Comparison of ENCODE assay signal across 9 cellular contexts in the genomic region with DNA sequence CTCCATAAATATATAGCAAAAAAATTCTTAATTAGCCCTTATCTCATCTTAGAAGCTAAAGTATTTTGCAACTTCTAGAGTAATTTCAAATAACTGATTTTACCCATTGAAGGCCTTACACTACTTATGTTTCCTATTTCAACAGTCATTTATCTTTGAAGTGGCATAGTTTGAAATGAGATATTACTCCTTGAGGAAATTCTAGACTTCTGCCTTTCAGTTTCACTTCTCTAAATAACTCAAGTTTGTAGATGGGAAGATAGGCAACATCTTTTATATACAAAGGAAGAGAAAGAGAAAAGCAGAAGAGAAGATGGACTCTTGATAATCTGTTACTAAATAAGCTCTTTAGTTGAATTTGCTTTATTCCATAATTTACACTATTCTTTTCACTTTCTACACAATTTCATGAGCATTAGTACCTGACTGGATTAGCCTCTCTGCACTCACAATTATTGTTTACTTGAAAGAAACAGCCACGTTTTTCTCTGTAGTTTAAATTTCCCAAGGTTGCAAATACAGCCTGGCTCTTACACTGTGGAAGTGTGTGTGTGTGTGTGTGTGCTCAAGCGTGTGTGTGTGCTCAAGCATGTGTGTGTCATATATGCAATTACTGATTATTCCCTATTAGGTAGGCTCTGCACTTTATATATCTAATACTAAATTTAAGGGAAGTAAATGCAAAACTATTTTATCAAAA.
DNase-seq lines count a peak whose midpoint lies in the region; ATAC-seq and TF ChIP-seq lines count a peak whose summit lies in the region.
"Had no signal": no experiment of that assay in that cellular context is flagged by ENCODE, and none has a peak within 500 bp of the region (broad histone marks: within the 10 kb centered on the region; RNA-seq: fewer than 3 reads in every experiment).

No MANE protein-coding gene starts in this region.

- H3K27me3 ChIP-seq in OCI-LY1 (ENCODE audit: insufficient read depth, low read length) (no peaks in the 10 kb centered on the region), PC-3 (ENCODE audit: low read length) (no peaks in the 10 kb centered on the region)

- TF ChIP-seq CTCF in OCI-LY1 (IDR thresholded peaks at IDR 0.05; ENCODE audit: low read length), result no peak
- no peak for TF ChIP-seq CTCF in PC-3 (conservative IDR thresholded peaks at IDR 0.05; ENCODE audit: low read depth, low read length)

- intact Hi-C loops in PC-3 (cut with micrococcal nuclease), result no loop called here

- DNase-seq in activated CD4-positive, alpha-beta T cell treated with anti-CD3 and anti-CD28 coated beads, Interleukin-2, amount 10 ng/mL, durations not matched to agents 7 days and 5 days, result no peak
- DNase-seq in activated CD4-positive, alpha-beta T cell treated with anti-CD3 and anti-CD28 coated beads, Interleukin-2, amount 50 U/mL, for 48 hours, result no peak
- DNase-seq in PC-3, result no peak
- DNase-seq in NCI-H1930 (lab: John Stamatoyannopoulos, UW), result no peak
- DNase-seq in erythroblast (lab: John Stamatoyannopoulos, UW), result no peak
- DNase-seq: NCI-H1694 treated with DMSO at 0.1 percent for 48 hours had no signal

- CTCF ChIA-PET in activated CD4-positive, alpha-beta T cell treated with anti-CD3 and anti-CD28 coated beads, Interleukin-2, amount 10 ng/mL, durations not matched to agents 7 days and 5 days (lab: Charles Lee), result interaction anchor here (0.8 kb wide), 1 partner anchor 39 kb away, joined by 3 read pairs; no protein-coding TSS in a partner anchor
- CTCF ChIA-PET in PC-3 (lab: Charles Lee), result no interaction called here

- no peaks in the 10 kb centered on the region for H3K36me3 ChIP-seq in OCI-LY1 (ENCODE audit: insufficient read depth, low read length)
- no peaks in the 10 kb centered on the region for H3K36me3 ChIP-seq in PC-3 (ENCODE audit: low read depth, low read length)

- H3K4me3 ChIP-seq in OCI-LY1 (ENCODE audit: low read depth, low read length, poor library complexity, severe bottlenecking) (peak overlapping the region; percentile 37), PC-3 (ENCODE audit: low read length) (no peak overlapping the region)

- H3K9ac ChIP-seq in OCI-LY1 (ENCODE audit: low read length) (peak overlapping the region; percentile 49; the same call in 1 of the 2 replicates), PC-3 (ENCODE audit: low read length) (no peak overlapping the region)

- peaks cover 20% of the 10 kb centered on the region for H3K4me1 Mint-ChIP-seq in activated CD4-positive, alpha-beta T cell treated with anti-CD3 and anti-CD28 coated beads, Interleukin-2, amount 10 ng/mL, durations not matched to agents 7 days and 5 days
- H3K4me1 Mint-ChIP-seq in stimulated activated memory B cell treated with anti-CD40 and anti-IgM and Interleukin-4, amounts not matched to agents 10 μg/mL and 1 μg/mL and 100 μg/mL, for 72 hours, result no peaks in the 10 kb centered on the region

- peaks cover 41% of the 10 kb centered on the region for H3K4me1 ChIP-seq in OCI-LY1 (ENCODE audit: insufficient read depth, low read length, severe bottlenecking)
- no peaks in the 10 kb centered on the region for H3K4me1 ChIP-seq in PC-3 (ENCODE audit: insufficient read depth, low read length)

- H3K4me2 ChIP-seq in OCI-LY1 (ENCODE audit: low read length) (peak overlapping the region; percentile 65), PC-3 (ENCODE audit: low read length) (no peak overlapping the region)

- no peaks in the 10 kb centered on the region for H4K20me1 ChIP-seq in OCI-LY1 (ENCODE audit: insufficient read depth, low read length)
- no peaks in the 10 kb centered on the region for H4K20me1 ChIP-seq in PC-3 (ENCODE audit: low read length)

- no peaks in the 10 kb centered on the region for H3K9me3 ChIP-seq in OCI-LY1 (ENCODE audit: low read length)
- H3K9me3 ChIP-seq in PC-3 (ENCODE audit: low read length), result no peaks in the 10 kb centered on the region

- H3K27ac ChIP-seq in OCI-LY1 (ENCODE audit: low read depth, low read length, poor library complexity, severe bottlenecking) (peak overlapping the region; percentile 93), PC-3 (ENCODE audit: low read length) (no peak overlapping the region)

- no TSS peak for BruUV-seq in PC-3 (replicated peaks; lab: Mats Ljungman, UMichigan)

- TF ChIP-seq POLR2A in erythroblast (IDR thresholded peaks at IDR 0.05; ENCODE audit: low read length), result no peak

- POLR2A ChIA-PET in activated CD4-positive, alpha-beta T cell treated with anti-CD3 and anti-CD28 coated beads, Interleukin-2, amount 10 ng/mL, durations not matched to agents 7 days and 5 days (lab: Charles Lee), result interaction anchor here (0.7 kb wide), 1 partner anchor 71 kb away, joined by 5 read pairs; no protein-coding TSS in a partner anchor
- POLR2A ChIA-PET in PC-3 (lab: Charles Lee; ENCODE audit: unreplicated experiment), result no interaction called here

- peaks cover 7% of the 10 kb centered on the region for H3K27me3 Mint-ChIP-seq in activated CD4-positive, alpha-beta T cell treated with anti-CD3 and anti-CD28 coated beads, Interleukin-2, amount 10 ng/mL, durations not matched to agents 7 days and 5 days
- no peaks in the 10 kb centered on the region for H3K27me3 Mint-ChIP-seq in stimulated activated memory B cell treated with anti-CD40 and anti-IgM and Interleukin-4, amounts not matched to agents 10 μg/mL and 1 μg/mL and 100 μg/mL, for 72 hours

- H3K79me2 ChIP-seq in OCI-LY1 (ENCODE audit: insufficient read depth, low read length) (no peaks in the 10 kb centered on the region), PC-3 (ENCODE audit: low read length) (no peaks in the 10 kb centered on the region)

- no peak overlapping the region for H2AFZ ChIP-seq in OCI-LY1 (ENCODE audit: low read length)
- H2AFZ ChIP-seq in PC-3 (ENCODE audit: low read length), result no peak overlapping the region

- H3K9me2 ChIP-seq in OCI-LY1 (ENCODE audit: low read depth, low read length) (no peaks in the 10 kb centered on the region), PC-3 (replicated peaks; ENCODE audit: low read length) (no peaks in the 10 kb centered on the region)

- ATAC-seq in HG02970 (IDR thresholded peaks at IDR 0.05; ENCODE audit: low FRiP score, unreplicated experiment) (peak; percentile 93), PC-3 (no peak)
- ATAC-seq in stimulated activated memory B cell treated with anti-CD40 and anti-IgM and Interleukin-4, amounts not matched to agents 10 μg/mL and 1 μg/mL and 100 μg/mL, for 72 hours, result peak; percentile 95

- peak overlapping the region; percentile 34 for H3K4me3 Mint-ChIP-seq in activated CD4-positive, alpha-beta T cell treated with anti-CD3 and anti-CD28 coated beads, Interleukin-2, amount 10 ng/mL, durations not matched to agents 7 days and 5 days
- no peak overlapping the region for H3K4me3 Mint-ChIP-seq in stimulated activated memory B cell treated with anti-CD40 and anti-IgM and Interleukin-4, amounts not matched to agents 10 μg/mL and 1 μg/mL and 100 μg/mL, for 72 hours

- H3K36me3 Mint-ChIP-seq in activated CD4-positive, alpha-beta T cell treated with anti-CD3 and anti-CD28 coated beads, Interleukin-2, amount 10 ng/mL, durations not matched to agents 7 days and 5 days (ENCODE audit: low read depth), result peaks cover 36% of the 10 kb centered on the region
- no peaks in the 10 kb centered on the region for H3K36me3 Mint-ChIP-seq in stimulated activated memory B cell treated with anti-CD40 and anti-IgM and Interleukin-4, amounts not matched to agents 10 μg/mL and 1 μg/mL and 100 μg/mL, for 72 hours

- H3K9me3 Mint-ChIP-seq in activated CD4-positive, alpha-beta T cell treated with anti-CD3 and anti-CD28 coated beads, Interleukin-2, amount 10 ng/mL, durations not matched to agents 7 days and 5 days, result peaks cover 18% of the 10 kb centered on the region
- no peaks in the 10 kb centered on the region for H3K9me3 Mint-ChIP-seq in stimulated activated memory B cell treated with anti-CD40 and anti-IgM and Interleukin-4, amounts not matched to agents 10 μg/mL and 1 μg/mL and 100 μg/mL, for 72 hours

- peak overlapping the region; percentile 73 for H3K27ac Mint-ChIP-seq in activated CD4-positive, alpha-beta T cell treated with anti-CD3 and anti-CD28 coated beads, Interleukin-2, amount 10 ng/mL, durations not matched to agents 7 days and 5 days
- H3K27ac Mint-ChIP-seq in stimulated activated memory B cell treated with anti-CD40 and anti-IgM and Interleukin-4, amounts not matched to agents 10 μg/mL and 1 μg/mL and 100 μg/mL, for 72 hours, result no peak overlapping the region

- H3F3A ChIP-seq in OCI-LY1 (ENCODE audit: insufficient read depth, low read length), result no peaks in the 10 kb centered on the region
- no peaks in the 10 kb centered on the region for H3F3A ChIP-seq in PC-3 (ENCODE audit: low read length, unreplicated experiment)
